Comparison of ENCODE assay signal across 1 cellular context in the genomic region with DNA sequence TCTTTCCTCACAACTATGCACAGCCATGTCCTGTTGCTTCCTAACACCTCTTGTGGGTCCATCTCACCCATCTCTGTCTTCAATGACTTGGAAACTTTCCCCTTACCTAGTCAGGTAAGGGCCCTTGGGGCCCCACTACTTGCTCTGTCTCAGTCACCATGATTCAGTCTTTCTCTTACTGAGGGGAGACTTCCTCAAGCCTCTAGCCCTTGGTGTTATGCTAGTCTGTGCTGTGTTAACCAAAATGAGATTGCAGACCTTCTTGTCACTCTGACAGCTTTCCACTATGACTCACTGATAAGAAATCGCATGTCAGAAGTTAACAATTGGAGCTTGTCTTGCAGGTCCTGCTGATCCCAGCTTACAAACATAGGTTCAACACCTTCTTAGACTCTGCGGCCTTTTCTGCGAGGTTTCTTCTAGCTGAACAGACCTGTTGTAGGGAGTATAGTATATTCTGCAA.
TF ChIP-seq lines count a peak whose summit lies in the region.

No MANE protein-coding gene starts in this region.

TF ChIP-seq in HepG2, 621 proteins besides CTCF, POLR2A, EP300 and RAD21 (continued from another document and continues in another):
- TF ChIP-seq JDP2 (CRISPR knock-in tag; IDR thresholded peaks at IDR 0.05; ENCODE audit: borderline replicate concordance) = no peak
- TF ChIP-seq ZBTB7B (CRISPR knock-in tag; IDR thresholded peaks at IDR 0.05) = 0 out of 2 replicates have a peak, but pooled peaks have one; percentile 19
- TF ChIP-seq ZNF607 (CRISPR knock-in tag; IDR thresholded peaks at IDR 0.05; ENCODE audit: borderline replicate concordance) = no peak
- TF ChIP-seq ZSCAN31 (CRISPR knock-in tag; IDR thresholded peaks at IDR 0.05; ENCODE audit: low read depth) = no peak
- no peak for TF ChIP-seq ELK4 (CRISPR knock-in tag; IDR thresholded peaks at IDR 0.05; ENCODE audit: borderline replicate concordance)
- TF ChIP-seq CEBPZ (IDR thresholded peaks at IDR 0.05; ENCODE audit: low read length) = no peak
- TF ChIP-seq ZNF224 (CRISPR knock-in tag; IDR thresholded peaks at IDR 0.05) = no peak
- no peak for TF ChIP-seq AHR (CRISPR knock-in tag; IDR thresholded peaks at IDR 0.05)
- TF ChIP-seq ZNF629 (CRISPR knock-in tag; conservative IDR thresholded peaks at IDR 0.05) = no peak
- no peak for TF ChIP-seq ATAD3A (CRISPR knock-in tag; IDR thresholded peaks at IDR 0.05)
- TF ChIP-seq SAP130 (CRISPR knock-in tag; IDR thresholded peaks at IDR 0.05; ENCODE audit: low read depth) = peak; percentile 73; the same call in 1 of the 2 replicates
- no peak for TF ChIP-seq STAG1 (CRISPR knock-in tag; IDR thresholded peaks at IDR 0.05)
- TF ChIP-seq HMGA1 (CRISPR knock-in tag; conservative IDR thresholded peaks at IDR 0.05) = no peak
- TF ChIP-seq MED1 (CRISPR knock-in tag; IDR thresholded peaks at IDR 0.05) = peak; percentile 16; the same call in 1 of the 2 replicates
- no peak for TF ChIP-seq SMARCC2 (IDR thresholded peaks at IDR 0.05)
- no peak for TF ChIP-seq KDM6A (CRISPR knock-in tag; IDR thresholded peaks at IDR 0.05; ENCODE audit: low read depth)
- TF ChIP-seq ZNF580 (CRISPR knock-in tag; IDR thresholded peaks at IDR 0.05; ENCODE audit: borderline replicate concordance, low read depth) = no peak
- no peak for TF ChIP-seq CBX2 (IDR thresholded peaks at IDR 0.05; ENCODE audit: low read depth, low read length)
- no peak for TF ChIP-seq CBX2 (CRISPR knock-in tag; IDR thresholded peaks at IDR 0.05; ENCODE audit: low read depth)
- peak; percentile 61; the same call in 1 of the 2 replicates for TF ChIP-seq SOX5 (CRISPR knock-in tag; IDR thresholded peaks at IDR 0.05; ENCODE audit: borderline replicate concordance)
- TF ChIP-seq ZNF34 (CRISPR knock-in tag; IDR thresholded peaks at IDR 0.05; ENCODE audit: borderline replicate concordance) = no peak
- peak; percentile 96 for TF ChIP-seq FOSL2 (CRISPR knock-in tag; IDR thresholded peaks at IDR 0.05)
- TF ChIP-seq ATRX (CRISPR knock-in tag; IDR thresholded peaks at IDR 0.05; ENCODE audit: borderline replicate concordance) = no peak
- no peak for TF ChIP-seq ZNF256 (CRISPR knock-in tag; conservative IDR thresholded peaks at IDR 0.05)
- TF ChIP-seq MYNN (CRISPR knock-in tag; IDR thresholded peaks at IDR 0.05; ENCODE audit: low read depth) = no peak
- TF ChIP-seq MATR3 (CRISPR knock-in tag; IDR thresholded peaks at IDR 0.05) = no peak
- TF ChIP-seq, protein P1, sequence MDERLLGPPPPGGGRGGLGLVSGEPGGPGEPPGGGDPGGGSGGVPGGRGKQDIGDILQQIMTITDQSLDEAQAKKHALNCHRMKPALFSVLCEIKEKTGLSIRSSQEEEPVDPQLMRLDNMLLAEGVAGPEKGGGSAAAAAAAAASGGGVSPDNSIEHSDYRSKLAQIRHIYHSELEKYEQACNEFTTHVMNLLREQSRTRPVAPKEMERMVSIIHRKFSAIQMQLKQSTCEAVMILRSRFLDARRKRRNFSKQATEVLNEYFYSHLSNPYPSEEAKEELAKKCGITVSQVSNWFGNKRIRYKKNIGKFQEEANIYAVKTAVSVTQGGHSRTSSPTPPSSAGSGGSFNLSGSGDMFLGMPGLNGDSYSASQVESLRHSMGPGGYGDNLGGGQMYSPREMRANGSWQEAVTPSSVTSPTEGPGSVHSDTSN (CRISPR knock-in tag; IDR thresholded peaks at IDR 0.05) = peak; percentile 67
- peak; percentile 20 for TF ChIP-seq TEAD3 (CRISPR knock-in tag; optimal IDR thresholded peaks at IDR 0.05; ENCODE audit: borderline replicate concordance)
- peak; percentile 41; the same call in 1 of the 2 replicates for TF ChIP-seq CEBPG (CRISPR knock-in tag; IDR thresholded peaks at IDR 0.05)
- TF ChIP-seq SOX13 (IDR thresholded peaks at IDR 0.05) = no peak
- TF ChIP-seq SOX13 (CRISPR knock-in tag; conservative IDR thresholded peaks at IDR 0.05 in 1 of 2, IDR thresholded peaks at IDR 0.05 in 1 of 2) = peak in 1 of 2 experiments; percentile 71; a peak in 2 of 4 replicates
- no peak for TF ChIP-seq ZNF776 (CRISPR knock-in tag; IDR thresholded peaks at IDR 0.05)
- TF ChIP-seq, protein P2, sequence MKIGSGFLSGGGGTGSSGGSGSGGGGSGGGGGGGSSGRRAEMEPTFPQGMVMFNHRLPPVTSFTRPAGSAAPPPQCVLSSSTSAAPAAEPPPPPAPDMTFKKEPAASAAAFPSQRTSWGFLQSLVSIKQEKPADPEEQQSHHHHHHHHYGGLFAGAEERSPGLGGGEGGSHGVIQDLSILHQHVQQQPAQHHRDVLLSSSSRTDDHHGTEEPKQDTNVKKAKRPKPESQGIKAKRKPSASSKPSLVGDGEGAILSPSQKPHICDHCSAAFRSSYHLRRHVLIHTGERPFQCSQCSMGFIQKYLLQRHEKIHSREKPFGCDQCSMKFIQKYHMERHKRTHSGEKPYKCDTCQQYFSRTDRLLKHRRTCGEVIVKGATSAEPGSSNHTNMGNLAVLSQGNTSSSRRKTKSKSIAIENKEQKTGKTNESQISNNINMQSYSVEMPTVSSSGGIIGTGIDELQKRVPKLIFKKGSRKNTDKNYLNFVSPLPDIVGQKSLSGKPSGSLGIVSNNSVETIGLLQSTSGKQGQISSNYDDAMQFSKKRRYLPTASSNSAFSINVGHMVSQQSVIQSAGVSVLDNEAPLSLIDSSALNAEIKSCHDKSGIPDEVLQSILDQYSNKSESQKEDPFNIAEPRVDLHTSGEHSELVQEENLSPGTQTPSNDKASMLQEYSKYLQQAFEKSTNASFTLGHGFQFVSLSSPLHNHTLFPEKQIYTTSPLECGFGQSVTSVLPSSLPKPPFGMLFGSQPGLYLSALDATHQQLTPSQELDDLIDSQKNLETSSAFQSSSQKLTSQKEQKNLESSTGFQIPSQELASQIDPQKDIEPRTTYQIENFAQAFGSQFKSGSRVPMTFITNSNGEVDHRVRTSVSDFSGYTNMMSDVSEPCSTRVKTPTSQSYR (CRISPR knock-in tag; IDR thresholded peaks at IDR 0.05; ENCODE audit: borderline replicate concordance) = no peak
- TF ChIP-seq, protein P3, sequence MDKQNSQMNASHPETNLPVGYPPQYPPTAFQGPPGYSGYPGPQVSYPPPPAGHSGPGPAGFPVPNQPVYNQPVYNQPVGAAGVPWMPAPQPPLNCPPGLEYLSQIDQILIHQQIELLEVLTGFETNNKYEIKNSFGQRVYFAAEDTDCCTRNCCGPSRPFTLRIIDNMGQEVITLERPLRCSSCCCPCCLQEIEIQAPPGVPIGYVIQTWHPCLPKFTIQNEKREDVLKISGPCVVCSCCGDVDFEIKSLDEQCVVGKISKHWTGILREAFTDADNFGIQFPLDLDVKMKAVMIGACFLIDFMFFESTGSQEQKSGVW (CRISPR knock-in tag; IDR thresholded peaks at IDR 0.05; ENCODE audit: borderline replicate concordance) = no peak
- TF ChIP-seq, protein P4, sequence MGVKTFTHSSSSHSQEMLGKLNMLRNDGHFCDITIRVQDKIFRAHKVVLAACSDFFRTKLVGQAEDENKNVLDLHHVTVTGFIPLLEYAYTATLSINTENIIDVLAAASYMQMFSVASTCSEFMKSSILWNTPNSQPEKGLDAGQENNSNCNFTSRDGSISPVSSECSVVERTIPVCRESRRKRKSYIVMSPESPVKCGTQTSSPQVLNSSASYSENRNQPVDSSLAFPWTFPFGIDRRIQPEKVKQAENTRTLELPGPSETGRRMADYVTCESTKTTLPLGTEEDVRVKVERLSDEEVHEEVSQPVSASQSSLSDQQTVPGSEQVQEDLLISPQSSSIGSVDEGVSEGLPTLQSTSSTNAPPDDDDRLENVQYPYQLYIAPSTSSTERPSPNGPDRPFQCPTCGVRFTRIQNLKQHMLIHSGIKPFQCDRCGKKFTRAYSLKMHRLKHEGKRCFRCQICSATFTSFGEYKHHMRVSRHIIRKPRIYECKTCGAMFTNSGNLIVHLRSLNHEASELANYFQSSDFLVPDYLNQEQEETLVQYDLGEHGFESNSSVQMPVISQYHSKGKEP (CRISPR knock-in tag; IDR thresholded peaks at IDR 0.05) = no peak
- no peak for TF ChIP-seq ATF7 (IDR thresholded peaks at IDR 0.05)
- TF ChIP-seq ATF7 (CRISPR knock-in tag; IDR thresholded peaks at IDR 0.05) = no peak
- no peak for TF ChIP-seq ETV6 (CRISPR knock-in tag; conservative IDR thresholded peaks at IDR 0.05)
- no peak for TF ChIP-seq PCBP2 (optimal IDR thresholded peaks at IDR 0.05; ENCODE audit: low read depth, low read length, poor library complexity, severe bottlenecking)
- no peak for TF ChIP-seq CSRNP2 (CRISPR knock-in tag; conservative IDR thresholded peaks at IDR 0.05; ENCODE audit: low read depth)
- TF ChIP-seq SIX1 (CRISPR knock-in tag; IDR thresholded peaks at IDR 0.05; ENCODE audit: borderline replicate concordance) = no peak
- TF ChIP-seq, protein P5, sequence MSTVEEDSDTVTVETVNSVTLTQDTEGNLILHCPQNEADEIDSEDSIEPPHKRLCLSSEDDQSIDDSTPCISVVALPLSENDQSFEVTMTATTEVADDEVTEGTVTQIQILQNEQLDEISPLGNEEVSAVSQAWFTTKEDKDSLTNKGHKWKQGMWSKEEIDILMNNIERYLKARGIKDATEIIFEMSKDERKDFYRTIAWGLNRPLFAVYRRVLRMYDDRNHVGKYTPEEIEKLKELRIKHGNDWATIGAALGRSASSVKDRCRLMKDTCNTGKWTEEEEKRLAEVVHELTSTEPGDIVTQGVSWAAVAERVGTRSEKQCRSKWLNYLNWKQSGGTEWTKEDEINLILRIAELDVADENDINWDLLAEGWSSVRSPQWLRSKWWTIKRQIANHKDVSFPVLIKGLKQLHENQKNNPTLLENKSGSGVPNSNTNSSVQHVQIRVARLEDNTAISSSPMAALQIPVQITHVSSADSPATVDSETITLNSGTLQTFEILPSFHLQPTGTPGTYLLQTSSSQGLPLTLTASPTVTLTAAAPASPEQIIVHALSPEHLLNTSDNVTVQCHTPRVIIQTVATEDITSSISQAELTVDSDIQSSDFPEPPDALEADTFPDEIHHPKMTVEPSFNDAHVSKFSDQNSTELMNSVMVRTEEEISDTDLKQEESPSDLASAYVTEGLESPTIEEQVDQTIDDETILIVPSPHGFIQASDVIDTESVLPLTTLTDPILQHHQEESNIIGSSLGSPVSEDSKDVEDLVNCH (CRISPR knock-in tag; IDR thresholded peaks at IDR 0.05) = no peak
- no peak for TF ChIP-seq NAIF1 (CRISPR knock-in tag; IDR thresholded peaks at IDR 0.05; ENCODE audit: borderline replicate concordance)
- TF ChIP-seq ZNF264 (CRISPR knock-in tag; IDR thresholded peaks at IDR 0.05) = no peak
- TF ChIP-seq ZNF574 (CRISPR knock-in tag; IDR thresholded peaks at IDR 0.05) = no peak
- no peak for TF ChIP-seq ZNF383 (CRISPR knock-in tag; IDR thresholded peaks at IDR 0.05; ENCODE audit: borderline replicate concordance)
